In genomic region chr17:31580331-31581021, GRCh38 we compare ENCODE assay signal across 8 cellular contexts.
A peak's percentile ranks its signal among the peaks of the same experiment; 100 is the strongest.
DNase-seq lines count a peak whose midpoint lies in the region; ATAC-seq, FAIRE-seq and TF ChIP-seq lines count a peak whose summit lies in the region.

No MANE protein-coding gene starts in this region.

- H3K4me1 ChIP-seq in adipocyte (ENCODE audit: control insufficient read depth, insufficient read depth, low read length) (peaks cover 53% of the 10 kb centered on the region), kidney (ENCODE audit: control insufficient read depth in 1 of 2, insufficient read depth in 1 of 2, low read depth in 1 of 2, low read length in 2 of 2) (peaks cover 0 to 19% of the 10 kb centered on the region in 2 donors), stomach (peaks cover 33 to 70% (median 52%) of the 10 kb centered on the region in 4 donors)

- H3K9me3 ChIP-seq in adipocyte (ENCODE audit: control insufficient read depth, low read length) (no peaks in the 10 kb centered on the region), kidney (ENCODE audit: control insufficient read depth in 1 of 2, low read length in 2 of 2) (no peaks in the 10 kb centered on the region), stomach (no peaks in the 10 kb centered on the region)

- H3K27ac ChIP-seq in kidney (ENCODE audit: low read depth in 2 of 2, low read length in 2 of 2), result peak overlapping the region; percentile 77 to 88
- H3K27ac ChIP-seq in stomach, result peak overlapping the region; percentile 59 to 95 (median 86)

- H3K36me3 Mint-ChIP-seq in activated T-cell treated with anti-CD3 and anti-CD28 coated beads, Interleukin-2, amount 50 U/mL, for 24 hours (ENCODE audit: low read depth), result no peaks in the 10 kb centered on the region

- WGBS in stomach, 5 donors, result 51 to 66% (median 55%) methylated on average over 6 of the region's 6 CpGs

- FAIRE-seq in kidney (lab: Jason Lieb, UNC), result no peak

- H3K4me3 Mint-ChIP-seq in activated T-cell treated with anti-CD3 and anti-CD28 coated beads, Interleukin-2, amount 50 U/mL, for 24 hours, result no peak overlapping the region

- peak overlapping the region; percentile 45 for H3K4me3 ChIP-seq in adipocyte (ENCODE audit: low read length)
- H3K4me3 ChIP-seq in kidney (ENCODE audit: low read length in 2 of 2), result no peak overlapping the region
- peak overlapping the region in 1 of 4 donors; percentile 7 for H3K4me3 ChIP-seq in stomach

- TF ChIP-seq CTCF in kidney (IDR thresholded peaks at IDR 0.05; ENCODE audit: borderline replicate concordance, extremely low read depth, insufficient read depth) (no peak), stomach (IDR thresholded peaks at IDR 0.05) (no peak)

- intact Hi-C loops in kidney (cut with DNase I) (no loop called here), stomach (cut with DNase I; ENCODE audit: low total_unique reads) (no loop called here)

- no peaks in the 10 kb centered on the region for H3K27me3 Mint-ChIP-seq in activated T-cell treated with anti-CD3 and anti-CD28 coated beads, Interleukin-2, amount 50 U/mL, for 24 hours

- no peak for TF ChIP-seq POLR2A in stomach (IDR thresholded peaks at IDR 0.05)

- no peak overlapping the region for H3K27ac Mint-ChIP-seq in activated T-cell treated with anti-CD3 and anti-CD28 coated beads, Interleukin-2, amount 50 U/mL, for 24 hours

- peaks cover 8% of the 10 kb centered on the region for H3K4me1 Mint-ChIP-seq in activated T-cell treated with anti-CD3 and anti-CD28 coated beads, Interleukin-2, amount 50 U/mL, for 24 hours (ENCODE audit: low read depth)

- DNase-seq in adipocyte (ENCODE audit: low read depth) (peak; percentile 85), kidney (no peak), stomach (peak; percentile 44), retina (no peak), NCI-H1105 (lab: John Stamatoyannopoulos, UW) (no peak)
- DNase-seq in activated T-cell treated with anti-CD3 and anti-CD28 coated beads, Interleukin-2, amount 50 U/mL, for 24 hours, result no peak

- ATAC-seq in HG03565 (IDR thresholded peaks at IDR 0.05; ENCODE audit: unreplicated experiment) (peak; percentile 45), HG03045 (IDR thresholded peaks at IDR 0.05; ENCODE audit: unreplicated experiment) (no peak)

- no peaks in the 10 kb centered on the region for H3K9me3 Mint-ChIP-seq in activated T-cell treated with anti-CD3 and anti-CD28 coated beads, Interleukin-2, amount 50 U/mL, for 24 hours

- H3K9ac ChIP-seq in adipocyte (ENCODE audit: low read length) (peak overlapping the region; percentile 75), kidney (ENCODE audit: low read length in 2 of 2) (no peak overlapping the region)

- no peaks in the 10 kb centered on the region for H3K27me3 ChIP-seq in adipocyte (replicated peaks; ENCODE audit: control insufficient read depth, insufficient read depth, low read length)
- no peaks in the 10 kb centered on the region for H3K27me3 ChIP-seq in stomach

- H3K36me3 ChIP-seq in adipocyte (ENCODE audit: control insufficient read depth, insufficient read depth, low read length, severe bottlenecking) (peaks cover 62% of the 10 kb centered on the region), kidney (ENCODE audit: control insufficient read depth in 1 of 2, insufficient read depth in 2 of 2, low read length in 2 of 2) (no peaks in the 10 kb centered on the region), stomach (peaks cover 0 to 10% (median 6%) of the 10 kb centered on the region in 4 donors)

- no peak for TF ChIP-seq EP300 in stomach (IDR thresholded peaks at IDR 0.05)

Comparison
In these comparisons a context has a peak if more than half of its experiments do, and no peak if none do; other contexts are left out.
1. DNase-seq: peak in adipocyte (single experiment) and stomach (single experiment); none in kidney (single experiment), retina (single experiment), NCI-H1105 (single experiment) and activated T-cell treated with anti-CD3 and anti-CD28 coated beads, Interleukin-2, amount 50 U/mL, for 24 hours (single experiment).